In the genomic region with DNA sequence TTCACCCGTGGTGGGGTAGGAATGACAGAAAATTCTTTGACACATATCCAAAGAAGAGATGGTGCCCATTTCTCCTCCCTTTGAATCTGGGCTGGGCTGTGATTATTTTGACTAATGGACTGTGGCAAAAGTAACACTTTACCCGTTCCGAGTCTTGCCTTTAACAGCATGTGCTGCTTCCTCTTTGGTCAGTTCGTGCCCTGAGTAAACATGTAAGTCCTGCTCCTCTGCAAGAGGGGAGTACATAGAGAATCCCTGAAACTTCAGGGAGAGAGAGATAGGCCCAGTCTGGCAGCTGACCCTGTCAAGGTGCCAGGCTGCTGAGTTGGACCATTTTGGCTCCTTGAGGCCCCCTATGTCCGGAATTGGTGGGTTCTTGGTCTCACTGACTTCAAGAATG, we compare ENCODE assay signal across 22 cellular contexts.
"Had no signal": no experiment of that assay in that cellular context is flagged by ENCODE, and none has a peak within 500 bp of the region (broad histone marks: within the 10 kb centered on the region; RNA-seq: fewer than 3 reads in every experiment).

No MANE protein-coding gene starts in this region.

- H3K4me1 ChIP-seq: right atrium auricular region, tibial nerve, vagina had no signal

- FAIRE-seq: keratinocyte had no signal

- H3K9me3 ChIP-seq: left ventricle myocardium inferior, ovary, right atrium auricular region, stomach, thoracic aorta, tibial nerve, vagina had no signal

- H3K36me3 ChIP-seq: left ventricle myocardium inferior, ovary, right atrium auricular region, stomach, thoracic aorta, tibial nerve, vagina had no signal

- ATAC-seq: left colon; natural killer cell; sciatic nerve; stimulated activated naive B cell treated with anti-CD40 and anti-IgM and Interleukin-4, amounts not matched to agents 10 μg/mL and 1 μg/mL and 100 μg/mL, for 72 hours; stimulated activated naive CD8-positive, alpha-beta T cell treated with anti-CD3 and anti-CD28 coated beads, Interleukin-15, Interleukin-2, amounts not matched to agents 100 U/mL and 50 U/mL, for 24 hours had no signal

- H3K27me3 ChIP-seq: ovary, right atrium auricular region, tibial nerve, vagina had no signal

- H3K27ac ChIP-seq: left ventricle myocardium inferior, ovary, right atrium auricular region, skin epidermis, stomach, thoracic aorta, tibial nerve, vagina had no signal

- DNase-seq: hippocampal formation; left colon; left ventricle myocardium inferior; mesendoderm; naive B cell; natural killer cell; ovary; stimulated activated CD4-positive, alpha-beta T cell treated with anti-CD3 and anti-CD28 coated beads, Interleukin-12 subunit alpha, Interleukin-12 subunit beta, amount 100 ng/mL, for 4 hours; stimulated activated CD4-positive, alpha-beta T cell treated with anti-CD3 and anti-CD28 coated beads, Interleukin-15, amount 100 ng/mL, for 24 hours; stimulated activated CD4-positive, alpha-beta T cell treated with anti-CD3 and anti-CD28 coated beads, Interleukin-2, amount 100 ng/mL, for 24 hours; stimulated activated CD4-positive, alpha-beta T cell treated with anti-CD3 and anti-CD28 coated beads, Interleukin-4, amount 100 ng/mL, for 1 hour; stimulated activated naive B cell treated with anti-CD40 and anti-IgM and Interleukin-4, amounts not matched to agents 10 μg/mL and 1 μg/mL and 100 μg/mL, for 72 hours; stimulated activated naive CD8-positive, alpha-beta T cell treated with anti-CD3 and anti-CD28 coated beads, Interleukin-15, Interleukin-2, amounts not matched to agents 100 U/mL and 50 U/mL, for 24 hours; stomach had no signal

- H3K4me3 ChIP-seq: left ventricle myocardium inferior, lung, ovary, right atrium auricular region, skin epidermis, stomach, thoracic aorta, tibial nerve, vagina had no signal
